ENCODE assay signal across 1 cellular context in genomic region chr19:55265723-55266386, GRCh38.
TF ChIP-seq lines count a peak whose summit lies in the region.

No MANE protein-coding gene starts in this region.

TF ChIP-seq in H1, 55 proteins besides CTCF, POLR2A, EP300 and RAD21:
- TF ChIP-seq CTBP2 (IDR thresholded peaks at IDR 0.05; ENCODE audit: borderline replicate concordance, insufficient read depth, insufficient read length, low read length) (no peak), JUND (IDR thresholded peaks at IDR 0.05; ENCODE audit: low read length) (no peak), PHF8 (conservative IDR thresholded peaks at IDR 0.05; ENCODE audit: low read depth, low read length) (no peak), E2F6 (IDR thresholded peaks at IDR 0.05) (no peak), TAF7 (optimal IDR thresholded peaks at IDR 0.05; ENCODE audit: borderline replicate concordance, low read depth, low read length) (no peak), SIX5 (IDR thresholded peaks at IDR 0.05; ENCODE audit: low read depth, low read length) (no peak), HDAC2 (IDR thresholded peaks at IDR 0.05; ENCODE audit: borderline replicate concordance in 1 of 2, low read depth in 2 of 2, low read length in 2 of 2) (no peak), SAP30 (IDR thresholded peaks at IDR 0.05; ENCODE audit: insufficient read depth, insufficient replicate concordance, low read length) (no peak), CHD7 (IDR thresholded peaks at IDR 0.05; ENCODE audit: insufficient replicate concordance, low read length) (no peak), TBP (IDR thresholded peaks at IDR 0.05; ENCODE audit: low read depth, low read length) (no peak), TEAD4 (IDR thresholded peaks at IDR 0.05; ENCODE audit: low read depth, low read length) (no peak), KDM1A (IDR thresholded peaks at IDR 0.05; ENCODE audit: borderline replicate concordance, low read length) (no peak), GTF2F1 (IDR thresholded peaks at IDR 0.05; ENCODE audit: borderline replicate concordance, low read depth, low read length) (no peak), RNF2 (IDR thresholded peaks at IDR 0.05; ENCODE audit: borderline replicate concordance, low read depth, low read length, missing control alignments, poor library complexity, severe bottlenecking) (no peak), KDM5A (IDR thresholded peaks at IDR 0.05; ENCODE audit: low read length) (no peak), CEBPB (IDR thresholded peaks at IDR 0.05; ENCODE audit: low read depth, low read length) (no peak), BCL11A (IDR thresholded peaks at IDR 0.05; ENCODE audit: low read depth in 2 of 2, low read length in 2 of 2) (no peak), SP4 (IDR thresholded peaks at IDR 0.05; ENCODE audit: low read length) (no peak)
